10 cellular contexts compared by ENCODE assay signal in genomic region chr18:35588995-35589394, GRCh38. TPM values are rescaled to one million over a fixed set of nuclear protein-coding genes. Genes with fewer than 3 reads are reported as not detected.
A peak's percentile ranks its signal among the peaks of the same experiment; 100 is the strongest.
DNase-seq lines count a peak whose midpoint lies in the region; ATAC-seq and TF ChIP-seq lines count a peak whose summit lies in the region.
"Had no signal": no experiment of that assay in that cellular context is flagged by ENCODE, and none has a peak within 500 bp of the region (broad histone marks: within the 10 kb centered on the region; RNA-seq: fewer than 3 reads in every experiment).

No MANE protein-coding gene starts in this region.

- intact Hi-C loops in mucosa of descending colon (cut with DNase I, micrococcal nuclease), result no loop called here

- TF ChIP-seq CTCF in mucosa of descending colon (IDR thresholded peaks at IDR 0.05), result no peak

- no peaks in the 10 kb centered on the region for H3K4me1 ChIP-seq in mucosa of descending colon (ENCODE audit: low read depth)

- DNase-seq in activated CD4-positive, CD25-positive, alpha-beta regulatory T cell treated with anti-CD3 and anti-CD28 coated beads, Interleukin-2, amount 50 U/mL, for 72 hours, result no peak
- DNase-seq in activated gamma-delta T cell treated with anti-CD3 and anti-CD28 coated beads, Interleukin-2, amount 50 U/mL, for 16 hours (ENCODE audit: low read depth), result peak; percentile 17
- DNase-seq in mucosa of descending colon (no peak), cerebellum (ENCODE audit: low spot score) (no peak), Ammon's horn (ENCODE audit: low spot score) (no peak), kidney tubule cell (ENCODE audit: low spot score) (no peak)
- DNase-seq: KG1, transverse colon had no signal

- no peaks in the 10 kb centered on the region for H3K36me3 ChIP-seq in mucosa of descending colon (ENCODE audit: low read depth)
- H3K36me3 ChIP-seq: transverse colon had no signal

- peak; percentile 56 to 76 for ATAC-seq in activated CD4-positive, CD25-positive, alpha-beta regulatory T cell treated with anti-CD3 and anti-CD28 coated beads, Interleukin-2, amount 50 U/mL, for 24 hours
- peak; percentile 34 for ATAC-seq in GM21529 (IDR thresholded peaks at IDR 0.05; ENCODE audit: unreplicated experiment)
- ATAC-seq in mucosa of descending colon, result peak; percentile 48

- no peak overlapping the region for H3K4me3 ChIP-seq in mucosa of descending colon
- H3K4me3 ChIP-seq: transverse colon had no signal

- no peaks in the 10 kb centered on the region for H3K9me3 ChIP-seq in mucosa of descending colon

RNA-seq across cellular contexts. Expression of gene GALNT1, which starts 7.5 kb away (rescaled TPM):
- total RNA-seq in mucosa of descending colon, result 100 to 1,000 TPM in 2 of 3 donors, 10 to 100 TPM in 1; 82.7 to 118 (median 109) TPM
- total RNA-seq in cerebellum, result 60.2 TPM
